Comparison of ENCODE assay signal across 1 cellular context in genomic region chr10:28374036-28374435, GRCh38.
TF ChIP-seq lines count a peak whose summit lies in the region.

No MANE protein-coding gene starts in this region.

TF ChIP-seq in HCT116, 20 proteins besides CTCF, POLR2A, EP300 and RAD21 (continued from another document):
- TF ChIP-seq ELF1 (IDR thresholded peaks at IDR 0.05; ENCODE audit: borderline replicate concordance, low read depth) = no peak
- no peak for TF ChIP-seq TCF7L2 (IDR thresholded peaks at IDR 0.05; ENCODE audit: borderline replicate concordance, extremely low read depth, insufficient read depth, insufficient read length)
